Comparison of ENCODE assay signal across 8 cellular contexts in genomic region chr16:30091474-30092372, GRCh38. TPM values are rescaled to one million over a fixed set of nuclear protein-coding genes. Genes with fewer than 3 reads are reported as not detected.
DNase-seq lines count a peak whose midpoint lies in the region; ATAC-seq and TF ChIP-seq lines count a peak whose summit lies in the region.

TBX6 (minus strand) TSS chr16:30091924; CDS start chr16:30091193, 731 bp downstream.

- H2BK120ac ChIP-seq in neuronal stem cell (ENCODE audit: low read depth, low read length), result peak within 1 kb of the TSS; percentile 95

- peak within 1 kb of the TSS; percentile 86 for H3K14ac ChIP-seq in neuronal stem cell (ENCODE audit: low read length)

- H2BK12ac ChIP-seq in neuronal stem cell (ENCODE audit: low read length), result peak within 1 kb of the TSS; percentile 79

- H3K23ac ChIP-seq in neuronal stem cell (ENCODE audit: low read depth, low read length, poor library complexity), result peak within 1 kb of the TSS; percentile 92

- peak within 1 kb of the TSS; percentile 29 for H3K4ac ChIP-seq in neuronal stem cell (ENCODE audit: low read length)

- H3K9me3 ChIP-seq in MG63, result peaks cover 4% of the 10 kb centered on the region
- peaks cover 4 to 6% of the 10 kb centered on the region in 2 donors for H3K9me3 ChIP-seq in neuronal stem cell (replicated peaks in 1 of 2; ENCODE audit: control insufficient read depth in 2 of 2, insufficient read depth in 1 of 2, low read depth in 1 of 2, low read length in 2 of 2)
- peaks cover 0 to 2% (median under 1%) of the 10 kb centered on the region in 5 donors for H3K9me3 ChIP-seq in subcutaneous abdominal adipose tissue (ENCODE audit: control insufficient read depth in 5 of 5, low read length in 5 of 5)

- peak within 1 kb of the TSS; percentile 92 for H2AK5ac ChIP-seq in neuronal stem cell (ENCODE audit: low read depth, low read length)

- peak within 1 kb of the TSS; percentile 78 for H2BK5ac ChIP-seq in neuronal stem cell (ENCODE audit: low read length)

- peak within 1 kb of the TSS; percentile 89 for H3K4me2 ChIP-seq in neuronal stem cell (ENCODE audit: insufficient read depth, low read length, poor library complexity, severe bottlenecking)

- H3K27ac ChIP-seq in foreskin keratinocyte (peak within 1 kb of the TSS; percentile 20), neuronal stem cell (replicated peaks; ENCODE audit: low read length) (no peak within 1 kb of the TSS), subcutaneous abdominal adipose tissue (ENCODE audit: low read depth, low read length) (peak within 1 kb of the TSS; percentile 84)

- peak within 1 kb of the TSS; percentile 81 for H4K91ac ChIP-seq in neuronal stem cell (ENCODE audit: low read depth, low read length, poor library complexity)

- H3K18ac ChIP-seq in neuronal stem cell (ENCODE audit: low read length), result peak within 1 kb of the TSS; percentile 99

- DNase-seq in GM03348 (ENCODE audit: low spot score), result peak; percentile 96
- peak; percentile 92 for DNase-seq in HCEC 1CT
- peak; percentile 96 for DNase-seq in MG63
- DNase-seq in SHP77 (lab: John Stamatoyannopoulos, UW), result peak; percentile 93 to 95
- peak; percentile 87 for DNase-seq in activated gamma-delta T cell treated with anti-CD3 and anti-CD28 coated beads, Interleukin-2, amount 50 U/mL, for 16 hours (ENCODE audit: low read depth)
- DNase-seq in foreskin keratinocyte, result peak; percentile 63 to 76
- DNase-seq in neuronal stem cell (ENCODE audit: low spot score), result peak; percentile 93

- peak; percentile 91 for TF ChIP-seq CTCF in foreskin keratinocyte (conservative IDR thresholded peaks at IDR 0.05)

- ATAC-seq in foreskin keratinocyte, result peak; percentile 76

- peak within 1 kb of the TSS; percentile 88 for H2AFZ ChIP-seq in neuronal stem cell (ENCODE audit: low read length)

- H3K36me3 ChIP-seq in MG63 (peaks cover 3% of the 10 kb centered on the region; the same call in 1 of the 2 replicates), neuronal stem cell (replicated peaks in 1 of 2; ENCODE audit: control insufficient read depth in 2 of 2, insufficient read depth in 2 of 2, low read length in 2 of 2) (peaks cover 0 to 5% of the 10 kb centered on the region in 2 donors), subcutaneous abdominal adipose tissue (ENCODE audit: control insufficient read depth in 5 of 5, insufficient read depth in 5 of 5, low read length in 5 of 5) (peaks cover 3 to 16% (median 14%) of the 10 kb centered on the region in 5 donors)

- WGBS in neuronal stem cell (ENCODE audit: extremely low coverage in 2 of 2, insufficient read length in 2 of 2, insufficient replicate concordance in 1 of 2), 2 donors, result no CpG with 5 or more reads among the region's 76 CpGs

- peak within 1 kb of the TSS; percentile 51 for H3K4me3 ChIP-seq in MG63
- peak within 1 kb of the TSS; percentile 48 to 76 for H3K4me3 ChIP-seq in neuronal stem cell (ENCODE audit: low read length in 2 of 2)
- peak within 1 kb of the TSS; percentile 68 to 75 (median 72) for H3K4me3 ChIP-seq in subcutaneous abdominal adipose tissue (ENCODE audit: low read depth in 1 of 5, low read length in 5 of 5)

- H3K79me1 ChIP-seq in neuronal stem cell (ENCODE audit: low read depth, low read length), result no peaks in the 10 kb centered on the region

- peak within 1 kb of the TSS; percentile 80 for H3K9ac ChIP-seq in neuronal stem cell (ENCODE audit: low read depth, low read length, poor library complexity)
- peak within 1 kb of the TSS in 4 of 5 donors; percentile 62 to 77 (median 74) for H3K9ac ChIP-seq in subcutaneous abdominal adipose tissue (ENCODE audit: low read length in 5 of 5)

- H3K27me3 ChIP-seq in MG63 (no peaks in the 10 kb centered on the region), foreskin keratinocyte (no peaks in the 10 kb centered on the region), neuronal stem cell (ENCODE audit: control insufficient read depth in 3 of 3, insufficient read depth in 3 of 3, low read depth in 1 of 3, low read length in 3 of 3) (no peaks in the 10 kb centered on the region), subcutaneous abdominal adipose tissue (ENCODE audit: control insufficient read depth in 5 of 5, insufficient read depth in 4 of 5, low read length in 5 of 5) (no peaks in the 10 kb centered on the region)

- H3K4me1 ChIP-seq in foreskin keratinocyte, result peaks cover 7% of the 10 kb centered on the region
- H3K4me1 ChIP-seq in neuronal stem cell (ENCODE audit: control insufficient read depth in 2 of 2, insufficient read depth in 1 of 2, low read depth in 1 of 2, low read length in 2 of 2), result peaks cover 20 to 26% of the 10 kb centered on the region in 2 donors
- H3K4me1 ChIP-seq in subcutaneous abdominal adipose tissue (ENCODE audit: control insufficient read depth in 5 of 5, insufficient read depth in 5 of 5, low read length in 5 of 5), result peaks cover 6 to 57% (median 49%) of the 10 kb centered on the region in 5 donors

- peak within 1 kb of the TSS; percentile 32 for H4K8ac ChIP-seq in neuronal stem cell (ENCODE audit: low read depth, low read length)

- peak within 1 kb of the TSS; percentile 96 for H2BK15ac ChIP-seq in neuronal stem cell (ENCODE audit: low read length)

RNA-seq across cellular contexts. Expression of gene TBX6, which starts in this region (rescaled TPM):
- 0.30 TPM in 1 of 2 replicates, not detected in the other for total RNA-seq in MG63 (2014; rRNA removed; shearing (Covaris generic); ENCODE audit: low replicate concordance)
- total RNA-seq in foreskin keratinocyte, result 1.3 and 1.7 TPM in 2 replicates
- polyA plus RNA-seq in foreskin keratinocyte, result 2.0 and 2.9 TPM in 2 replicates
- 2.8 TPM for polyA plus RNA-seq in neuronal stem cell (2013, experiment 1 of 2)
- 2.5 TPM for polyA plus RNA-seq in neuronal stem cell (2013, experiment 2 of 2)

Comparison
In these comparisons a context has a peak if more than half of its experiments do, and no peak if none do; other contexts are left out.
1. Peak in DNase-seq and H3K4me3 ChIP-seq in MG63; RNA of the gene not detected or under 1 TPM.